In genomic region chr12:54160807-54161480, GRCh38 we compare ENCODE assay signal across 27 cellular contexts. TPM values are rescaled to one million over a fixed set of nuclear protein-coding genes. Genes with fewer than 3 reads are reported as not detected.
DNase-seq lines count a peak whose midpoint lies in the region; ATAC-seq and TF ChIP-seq lines count a peak whose summit lies in the region.
"Had no signal": no experiment of that assay in that cellular context is flagged by ENCODE, and none has a peak within 500 bp of the region (broad histone marks: within the 10 kb centered on the region; RNA-seq: fewer than 3 reads in every experiment).

No MANE protein-coding gene starts in this region.

- no peak overlapping the region for H3K4me3 ChIP-seq in Caco-2 (ENCODE audit: low read depth, low read length)
- H3K4me3 ChIP-seq in SK-N-MC, result peak overlapping the region; percentile 36
- no peak overlapping the region for H3K4me3 ChIP-seq in neural progenitor cell
- no peak overlapping the region for H3K4me3 ChIP-seq in gastrocnemius medialis
- H3K4me3 ChIP-seq: ascending aorta, dorsolateral prefrontal cortex had no signal

- H3K4me1 ChIP-seq in Caco-2 (peaks cover 10% of the 10 kb centered on the region), neural progenitor cell (peaks cover 23% of the 10 kb centered on the region), gastrocnemius medialis (peaks cover 6 to 15% of the 10 kb centered on the region in 2 donors)
- H3K4me1 ChIP-seq: ascending aorta had no signal

- H3K9me3 ChIP-seq in Caco-2 (no peaks in the 10 kb centered on the region), SK-N-MC (ENCODE audit: low read depth, low read length) (no peaks in the 10 kb centered on the region), neural progenitor cell (ENCODE audit: low read depth) (no peaks in the 10 kb centered on the region), gastrocnemius medialis (no peaks in the 10 kb centered on the region)
- H3K9me3 ChIP-seq: ascending aorta had no signal

- H4K20me1 ChIP-seq in neural progenitor cell (ENCODE audit: low read depth), result no peaks in the 10 kb centered on the region

- H3K79me2 ChIP-seq in neural progenitor cell (ENCODE audit: low read depth), result no peaks in the 10 kb centered on the region
- H3K79me2 ChIP-seq: parathyroid adenoma had no signal

- no peak overlapping the region for H2AFZ ChIP-seq in neural progenitor cell (replicated peaks)
- H2AFZ ChIP-seq: parathyroid adenoma had no signal

- TF ChIP-seq CTCF in Caco-2 (IDR thresholded peaks at IDR 0.05; ENCODE audit: insufficient read depth in 1 of 2, low read depth in 1 of 2, low read length in 1 of 2, severe bottlenecking in 1 of 2, unreplicated experiment in 1 of 2) (no peak), neural progenitor cell (IDR thresholded peaks at IDR 0.05) (no peak), gastrocnemius medialis (IDR thresholded peaks at IDR 0.05 in 4 of 5, conservative IDR thresholded peaks at IDR 0.05 in 1 of 5) (no peak)

- CTCF ChIA-PET in Caco-2 (lab: Charles Lee), result interaction anchor here (0.6 kb wide), 1 partner anchor 78 kb away, joined by 4 read pairs; no protein-coding TSS in a partner anchor

- H3K4me2 ChIP-seq in neural progenitor cell, result no peak overlapping the region

- no peak for TF ChIP-seq POLR2A in gastrocnemius medialis (IDR thresholded peaks at IDR 0.05)

- peak overlapping the region; percentile 8 for H3K27ac Mint-ChIP-seq in Caco-2 (ENCODE audit: unreplicated experiment)
- H3K27ac Mint-ChIP-seq in neural progenitor cell, result peak overlapping the region; percentile 46
- H3K27ac Mint-ChIP-seq in activated naive CD8-positive, alpha-beta T cell treated with anti-CD3 and anti-CD28 coated beads, Interleukin-2, amount 50 U/mL, for 24 hours, result no peak overlapping the region
- H3K27ac Mint-ChIP-seq: activated CD4-positive, alpha-beta T cell treated with anti-CD3 and anti-CD28 coated beads for 36 hours; activated naive CD4-positive, alpha-beta T cell treated with anti-CD3 and anti-CD28 coated beads for 36 hours; activated T-cell treated with anti-CD3 and anti-CD28 coated beads, Interleukin-2, amount 50 U/mL, for 72 hours; natural killer cell; T-cell had no signal

- no peaks in the 10 kb centered on the region for H3K9me3 Mint-ChIP-seq in Caco-2 (ENCODE audit: unreplicated experiment)
- H3K9me3 Mint-ChIP-seq in neural progenitor cell, result no peaks in the 10 kb centered on the region
- H3K9me3 Mint-ChIP-seq in activated naive CD8-positive, alpha-beta T cell treated with anti-CD3 and anti-CD28 coated beads, Interleukin-2, amount 50 U/mL, for 24 hours, result no peaks in the 10 kb centered on the region
- H3K9me3 Mint-ChIP-seq: activated naive CD4-positive, alpha-beta T cell treated with anti-CD3 and anti-CD28 coated beads for 36 hours; activated T-cell treated with anti-CD3 and anti-CD28 coated beads, Interleukin-2, amount 50 U/mL, for 72 hours; central memory CD8-positive, alpha-beta T cell; natural killer cell; T-cell had no signal

- POLR2A ChIA-PET in Caco-2 (lab: Charles Lee), result no interaction called here

- ATAC-seq in gastrocnemius medialis, result no peak
- ATAC-seq in activated naive CD8-positive, alpha-beta T cell treated with anti-CD3 and anti-CD28 coated beads, Interleukin-2, amount 50 U/mL, for 24 hours, result no peak
- ATAC-seq: activated CD4-positive, alpha-beta T cell treated with anti-CD3 and anti-CD28 coated beads for 36 hours; activated T-cell treated with anti-CD3 and anti-CD28 coated beads, Interleukin-2, amount 50 U/mL, for 72 hours; HCT116; left ventricle myocardium superior; natural killer cell; Right ventricle myocardium inferior; T-cell had no signal

- peak overlapping the region; percentile 90 for H3K27ac ChIP-seq in SK-N-MC
- no peak overlapping the region for H3K27ac ChIP-seq in neural progenitor cell
- H3K27ac ChIP-seq in gastrocnemius medialis, result no peak overlapping the region
- H3K27ac ChIP-seq: ascending aorta, dorsolateral prefrontal cortex, epithelial cell of prostate, parathyroid adenoma had no signal

- DNase-seq in Caco-2, result no peak
- DNase-seq in NCI-H1417 treated with DMSO at 0.1 percent for 48 hours (lab: John Stamatoyannopoulos, UW), result peak; percentile 75
- DNase-seq in SK-N-MC (ENCODE audit: low read depth, low spot score), result no peak
- no peak for DNase-seq in neural progenitor cell (ENCODE audit: low spot score)
- DNase-seq in gastrocnemius medialis, result no peak
- no peak for DNase-seq in NCI-H2171 (lab: John Stamatoyannopoulos, UW)
- no peak for DNase-seq in T1000 (lab: John Stamatoyannopoulos, UW)
- DNase-seq in activated naive CD8-positive, alpha-beta T cell treated with anti-CD3 and anti-CD28 coated beads, Interleukin-2, amount 50 U/mL, for 24 hours, result no peak
- DNase-seq: activated CD4-positive, alpha-beta T cell treated with anti-CD3 and anti-CD28 coated beads for 36 hours; activated naive CD4-positive, alpha-beta T cell treated with anti-CD3 and anti-CD28 coated beads for 36 hours; activated T-cell treated with anti-CD3 and anti-CD28 coated beads, Interleukin-2, amount 50 U/mL, for 72 hours; C1 segment of cervical spinal cord; dorsolateral prefrontal cortex; KBM-7; left ventricle myocardium superior; midbrain; natural killer cell; NCI-H2081; NCI-H748 treated with DMSO at 0.1 percent for 48 hours; OCI-M1; T-cell had no signal

- H3K4me1 Mint-ChIP-seq in Caco-2 (ENCODE audit: low read depth, unreplicated experiment) (peaks cover 11% of the 10 kb centered on the region), neural progenitor cell (peaks cover 28% of the 10 kb centered on the region)
- no peaks in the 10 kb centered on the region for H3K4me1 Mint-ChIP-seq in activated naive CD8-positive, alpha-beta T cell treated with anti-CD3 and anti-CD28 coated beads, Interleukin-2, amount 50 U/mL, for 24 hours
- H3K4me1 Mint-ChIP-seq: activated CD4-positive, alpha-beta T cell treated with anti-CD3 and anti-CD28 coated beads for 36 hours; central memory CD8-positive, alpha-beta T cell; natural killer cell had no signal

- H3K36me3 Mint-ChIP-seq in Caco-2 (ENCODE audit: insufficient read depth, unreplicated experiment) (peaks cover 4% of the 10 kb centered on the region), neural progenitor cell (no peaks in the 10 kb centered on the region)
- H3K36me3 Mint-ChIP-seq in activated naive CD8-positive, alpha-beta T cell treated with anti-CD3 and anti-CD28 coated beads, Interleukin-2, amount 50 U/mL, for 24 hours (ENCODE audit: low read depth), result peaks cover 5% of the 10 kb centered on the region
- H3K36me3 Mint-ChIP-seq: natural killer cell had no signal

- H3K27me3 ChIP-seq in Caco-2 (replicated peaks; ENCODE audit: control insufficient read depth, insufficient read depth, low read length) (no peaks in the 10 kb centered on the region), neural progenitor cell (peaks cover 59% of the 10 kb centered on the region), gastrocnemius medialis (no peaks in the 10 kb centered on the region)
- H3K27me3 ChIP-seq: ascending aorta had no signal

- BruUV-seq in Caco-2 (replicated peaks; lab: Mats Ljungman, UMichigan), result no TSS peak

- no peaks in the 10 kb centered on the region for H3K27me3 Mint-ChIP-seq in Caco-2 (ENCODE audit: insufficient read depth, unreplicated experiment)
- H3K27me3 Mint-ChIP-seq in neural progenitor cell (ENCODE audit: insufficient read depth, low read depth), result peaks cover 31% of the 10 kb centered on the region
- H3K27me3 Mint-ChIP-seq in activated naive CD8-positive, alpha-beta T cell treated with anti-CD3 and anti-CD28 coated beads, Interleukin-2, amount 50 U/mL, for 24 hours, result no peaks in the 10 kb centered on the region

- peak overlapping the region; percentile 7 for H3K9ac ChIP-seq in SK-N-MC (ENCODE audit: insufficient read length)
- H3K9ac ChIP-seq in neural progenitor cell, result no peak overlapping the region
- H3K9ac ChIP-seq: parathyroid adenoma had no signal

- H3K36me3 ChIP-seq in Caco-2 (ENCODE audit: control insufficient read depth, insufficient read depth, low read length) (no peaks in the 10 kb centered on the region), SK-N-MC (ENCODE audit: insufficient read depth, low read length) (no peaks in the 10 kb centered on the region), neural progenitor cell (no peaks in the 10 kb centered on the region), gastrocnemius medialis (no peaks in the 10 kb centered on the region)
- H3K36me3 ChIP-seq: ascending aorta had no signal

- intact Hi-C loops in Caco-2 (cut with micrococcal nuclease; ENCODE audit: unreplicated experiment) (no loop called here), gastrocnemius medialis (cut with DNase I; ENCODE audit: low total_unique reads) (no loop called here)

- in situ Hi-C loops in gastrocnemius medialis (cut with MboI; ENCODE audit: low sequenced_read_pairs in 4 of 4), result no loop called here

- peaks cover 31% of the 10 kb centered on the region for H3F3A ChIP-seq in neural progenitor cell (ENCODE audit: low read depth)

- H3K4me3 Mint-ChIP-seq in Caco-2 (ENCODE audit: unreplicated experiment) (no peak overlapping the region), neural progenitor cell (no peak overlapping the region)
- H3K4me3 Mint-ChIP-seq in activated naive CD8-positive, alpha-beta T cell treated with anti-CD3 and anti-CD28 coated beads, Interleukin-2, amount 50 U/mL, for 24 hours, result no peak overlapping the region
- H3K4me3 Mint-ChIP-seq: activated CD4-positive, alpha-beta T cell treated with anti-CD3 and anti-CD28 coated beads for 36 hours; activated naive CD4-positive, alpha-beta T cell treated with anti-CD3 and anti-CD28 coated beads for 36 hours; activated T-cell treated with anti-CD3 and anti-CD28 coated beads, Interleukin-2, amount 50 U/mL, for 72 hours; central memory CD8-positive, alpha-beta T cell; natural killer cell; T-cell had no signal

RNA-seq across cellular contexts. Expression of gene SMUG1, which starts 27.8 kb away (rescaled TPM):
- total RNA-seq in Caco-2 (2022) (51.8 and 53.2 TPM in 2 replicates), neural progenitor cell (ENCODE audit: low replicate concordance) (42.9 and 49.4 TPM in 2 replicates), gastrocnemius medialis (10 to 100 TPM; 25.3 to 51.8 (median 35.4) TPM)
